ENCODE assay signal across 8 cellular contexts in genomic region chr16:48384305-48384981, GRCh38. TPM values are rescaled to one million over a fixed set of nuclear protein-coding genes. Genes with fewer than 3 reads are reported as not detected.
A peak's percentile ranks its signal among the peaks of the same experiment; 100 is the strongest.
DNase-seq lines count a peak whose midpoint lies in the region; ATAC-seq, FAIRE-seq and TF ChIP-seq lines count a peak whose summit lies in the region.

No MANE protein-coding gene starts in this region.

- intact Hi-C loops in GM12878 (cut with micrococcal nuclease; ENCODE audit: unreplicated experiment), result loop anchor here (2.0 kb wide), 1 partner anchor 18 kb away; no protein-coding TSS in a partner anchor

- DNase-seq in DMS53 (lab: John Stamatoyannopoulos, UW) (peak; percentile 83), SK-N-DZ (ENCODE audit: low spot score) (peak; percentile 55), GM12878 (ENCODE audit: low read depth, low spot score) (no peak), hepatic stellate cell (ENCODE audit: low spot score) (peak; percentile 61), NCI-H2029 (lab: John Stamatoyannopoulos, UW) (no peak)

- FAIRE-seq in GM12878 (lab: Jason Lieb, UNC), result no peak

- H3K36me3 ChIP-seq in GM12878 (ENCODE audit: control insufficient read depth in 2 of 2, insufficient read depth in 2 of 2, low read length in 1 of 2) (no peaks in the 10 kb centered on the region), rectal smooth muscle tissue (ENCODE audit: control insufficient read depth, insufficient read depth, low read length) (no peaks in the 10 kb centered on the region)

- no peak for TF ChIP-seq CTCF in GM12878 (IDR thresholded peaks at IDR 0.05 in 2 of 3, conservative IDR thresholded peaks at IDR 0.05 in 1 of 3; ENCODE audit: control insufficient read depth in 2 of 3, extremely low read depth in 1 of 3, insufficient read depth in 1 of 3, low read depth in 3 of 3, low read length in 3 of 3)

- H4K20me1 ChIP-seq in GM12878 (ENCODE audit: control insufficient read depth, insufficient read depth), result no peaks in the 10 kb centered on the region

- in situ Hi-C loops in GM12878 (cut with MboI), result no loop called here

- WGBS in GM12878 (ENCODE audit: insufficient coverage, insufficient replicate concordance, low lambda C conversion rate, missing lambda C conversion rate), result under 1% methylated on average over 31 of the region's 72 CpGs

- H2AFZ ChIP-seq in GM12878 (ENCODE audit: control insufficient read depth, low read depth, low read length), result no peak overlapping the region

- peak overlapping the region; percentile 73 for H3K4me2 ChIP-seq in GM12878 (ENCODE audit: control insufficient read depth, insufficient read depth)

- POLR2A ChIA-PET in GM12878 (lab: Charles Lee), result interaction anchor here (0.6 to 1.5 kb wide), 7 partner anchors 10 to 47 kb away, joined by 3 to 5 read pairs (median 4); no protein-coding TSS in a partner anchor

- H3K9me3 ChIP-seq in GM12878 (replicated peaks; ENCODE audit: control insufficient read depth, insufficient read depth, low read length), result no peaks in the 10 kb centered on the region

- ATAC-seq in GM19372 (IDR thresholded peaks at IDR 0.05; ENCODE audit: low read depth, unreplicated experiment) (peak; percentile 38), HG03354 (IDR thresholded peaks at IDR 0.05; ENCODE audit: poor library complexity, severe bottlenecking, unreplicated experiment) (peak; percentile 50), GM12878 (peak; percentile 69)

- no peak for TF ChIP-seq RAD21 in GM12878 (IDR thresholded peaks at IDR 0.05; ENCODE audit: insufficient read depth, low read depth, low read length)

- peaks cover 50% of the 10 kb centered on the region for H3K79me2 ChIP-seq in GM12878 (ENCODE audit: control insufficient read depth, insufficient read depth, low read length)

- H3K9ac ChIP-seq in GM12878 (ENCODE audit: control insufficient read depth, insufficient read depth, low read length) (peak overlapping the region; percentile 98), rectal smooth muscle tissue (ENCODE audit: low read length) (peak overlapping the region; percentile 85)

- H3K4me1 ChIP-seq in GM12878 (ENCODE audit: control insufficient read depth, insufficient read depth, low read length) (no peaks in the 10 kb centered on the region; the same call in 1 of the 2 replicates), rectal smooth muscle tissue (ENCODE audit: control insufficient read depth, insufficient read depth, low read length) (peaks cover 11% of the 10 kb centered on the region)

- no TSS peak for BruUV-seq in GM12878 (replicated peaks; lab: Mats Ljungman, UMichigan)

- no peaks in the 10 kb centered on the region for H3K27me3 ChIP-seq in GM12878 (replicated peaks in 1 of 2; ENCODE audit: control insufficient read depth in 2 of 2, insufficient read depth in 2 of 2, low read length in 1 of 2)
- H3K27me3 ChIP-seq in rectal smooth muscle tissue (ENCODE audit: control insufficient read depth, insufficient read depth, low read length), result no peaks in the 10 kb centered on the region

- TF ChIP-seq EP300 in GM12878 (IDR thresholded peaks at IDR 0.05; ENCODE audit: borderline replicate concordance in 1 of 2, control insufficient read depth in 1 of 2, low read depth in 2 of 2, low read length in 2 of 2), result no peak

- peak overlapping the region; percentile 83 for H3K27ac ChIP-seq in GM12878 (ENCODE audit: control insufficient read depth, insufficient read depth)
- peak overlapping the region; percentile 95 for H3K27ac ChIP-seq in rectal smooth muscle tissue (ENCODE audit: low read depth, low read length)

- CTCF ChIA-PET in GM12878 (lab: Yijun Ruan, JAX), result interaction anchor here (1.4 to 2.4 kb wide), 6 partner anchors 16 to 239 kb away, joined by 4 to 14 read pairs (median 6); no protein-coding TSS in a partner anchor

- no peak for TF ChIP-seq POLR2A in GM12878 (IDR thresholded peaks at IDR 0.05; ENCODE audit: low read depth, low read length)

- RAD21 ChIA-PET in GM12878 (lab: Charles Lee; ENCODE audit: unreplicated experiment), result interaction anchor here (1.0 to 4.4 kb wide), 4 partner anchors 18 to 239 kb away, joined by 4 to 30 read pairs (median 6); no protein-coding TSS in a partner anchor

- peak overlapping the region; percentile 93 for H3K4me3 ChIP-seq in GM12878
- peak overlapping the region; percentile 87 for H3K4me3 ChIP-seq in rectal smooth muscle tissue (ENCODE audit: low read length)

- SMC1A ChIA-PET in GM12878 (lab: Charles Lee; ENCODE audit: uncharacterized antibody, unreplicated experiment), result interaction anchor here (1.0 to 12.1 kb wide), 7 partner anchors 11 to 239 kb away, joined by 3 to 112 read pairs (median 5); no protein-coding TSS in a partner anchor

TF ChIP-seq in GM12878, 131 proteins besides CTCF, POLR2A, EP300 and RAD21:
- TF ChIP-seq TCF12 (IDR thresholded peaks at IDR 0.05; ENCODE audit: low read depth, low read length), result no peak
- TF ChIP-seq SMARCA5 (IDR thresholded peaks at IDR 0.05), result no peak
- TF ChIP-seq TCF3 (IDR thresholded peaks at IDR 0.05; ENCODE audit: borderline replicate concordance, insufficient read depth, low read depth, low read length), result no peak
- TF ChIP-seq ZNF622 (IDR thresholded peaks at IDR 0.05), result no peak
- peak; percentile 64 for TF ChIP-seq YY1 (IDR thresholded peaks at IDR 0.05; ENCODE audit: low read depth, low read length)
- peak; percentile 56 to 70; a peak in 2 of 4 replicates for TF ChIP-seq BHLHE40 (IDR thresholded peaks at IDR 0.05; ENCODE audit: borderline replicate concordance in 1 of 2, low read depth in 2 of 2, low read length in 1 of 2)
- no peak for TF ChIP-seq POU2F2 (IDR thresholded peaks at IDR 0.05; ENCODE audit: borderline replicate concordance, low read depth, low read length)
TF ChIP-seq in GM12878: peak in this region for 2.

RNA-seq across cellular contexts. Expression of gene SIAH1, which starts 0.8 kb away (rescaled TPM):
- 37.5 and 38.5 TPM in 2 replicates for polyA plus RNA-seq in SK-N-DZ (2014; cell fraction: cytosol; rRNA removed)
- 23.2 and 24.9 TPM in 2 replicates for polyA plus RNA-seq in SK-N-DZ (2014; cell fraction: nucleus; rRNA removed)
- 68.3 and 70.9 TPM in 2 replicates for total RNA-seq in GM12878 (2013; cell fraction: nucleolus; rRNA removed)
- total RNA-seq in GM12878 (2014; rRNA removed) (15.8 and 20.7 TPM in 2 replicates), GM12878 (2014; rRNA removed; fragmentation: Illumina TruSeq; extraction: Trizol) (14.0 and 14.8 TPM in 2 replicates), GM12878 (2021) (12.4 and 14.0 TPM in 2 replicates)
- polyA plus RNA-seq in GM12878 (2011; ENCODE audit: low read depth), result 9.1 TPM
- polyA plus RNA-seq in GM12878 (2011; rRNA removed) (14.8 and 16.6 TPM in 2 replicates), GM12878 (2014; fragmentation: Illumina TruSeq; extraction: Trizol) (12.7 and 15.7 TPM in 2 replicates), GM12878 (2014; fragmentation: Nextera tagmentation; extraction: Ambion mirVana) (1 to 10 TPM; 5.1 to 6.4 TPM), GM12878 (2014; rRNA removed) (10.8 and 13.4 TPM in 2 replicates), GM12878 (2016; fragmentation: Nextera tagmentation; extraction: Ambion mirVana) (10 to 100 TPM; 13.7 to 21.1 TPM)
- polyA plus RNA-seq in GM12878 (2011; cell fraction: cytosol; rRNA removed), result 11.3 and 12.5 TPM in 2 replicates
- polyA plus RNA-seq in GM12878 (2011; cell fraction: nucleus; rRNA removed), result 11.8 and 14.3 TPM in 2 replicates
- 11.7 and 12.2 TPM in 2 replicates for polyA plus RNA-seq in GM12878 (2012)
- 23.6 and 25.3 TPM in 2 replicates for polyA minus RNA-seq in GM12878 (2011; rRNA and poly(A)+ RNA removed)
- 12.0 and 12.3 TPM in 2 replicates for polyA minus RNA-seq in GM12878 (2011; cell fraction: cytosol; rRNA and poly(A)+ RNA removed)
- polyA minus RNA-seq in GM12878 (2011; cell fraction: nucleus; rRNA and poly(A)+ RNA removed), result 14.3 and 29.7 TPM in 2 replicates

Comparison
In these comparisons a context has a peak if more than half of its experiments do, and no peak if none do; other contexts are left out.
1. DNase-seq: peak in DMS53 (single experiment), SK-N-DZ (single experiment) and hepatic stellate cell (single experiment); none in GM12878 (single experiment) and NCI-H2029 (single experiment).
2. Peak in every context shown above with its lines, with median percentiles within 50 percentile points of each other: ATAC-seq.